11 cellular contexts compared by ENCODE assay signal in genomic region chr10:58820862-58821559, GRCh38.
DNase-seq lines count a peak whose midpoint lies in the region; ATAC-seq and TF ChIP-seq lines count a peak whose summit lies in the region.
"Had no signal": no experiment of that assay in that cellular context is flagged by ENCODE, and none has a peak within 500 bp of the region (broad histone marks: within the 10 kb centered on the region; RNA-seq: fewer than 3 reads in every experiment).

No MANE protein-coding gene starts in this region.

- 52 to 53% methylated on average over 6 of the region's 6 CpGs for WGBS in aorta, 2 donors

- intact Hi-C loops in Right ventricle myocardium superior (cut with DNase I) (no loop called here), aorta (cut with DNase I) (no loop called here)

- H3K27ac ChIP-seq in right atrium auricular region (peak overlapping the region in 1 of 2 donors; percentile 15), aorta (ENCODE audit: low read depth in 1 of 2, low read length in 2 of 2) (no peak overlapping the region)
- H3K27ac ChIP-seq: KMS-11 had no signal

- H3K4me3 ChIP-seq in right atrium auricular region (no peak overlapping the region), aorta (ENCODE audit: low read length in 2 of 2) (no peak overlapping the region)
- H3K4me3 ChIP-seq: tibial artery had no signal

- no peaks in the 10 kb centered on the region for H3K36me3 ChIP-seq in right atrium auricular region
- H3K36me3 ChIP-seq in aorta (ENCODE audit: control insufficient read depth in 1 of 2, insufficient read depth in 2 of 2, low read length in 1 of 2), result peaks cover 0 to 5% of the 10 kb centered on the region in 2 donors
- H3K36me3 ChIP-seq: tibial artery had no signal

- H3K4me1 ChIP-seq in right atrium auricular region (peaks cover 0 to 13% of the 10 kb centered on the region in 2 donors), aorta (ENCODE audit: control insufficient read depth in 1 of 2, insufficient read depth in 2 of 2, low read length in 2 of 2) (no peaks in the 10 kb centered on the region)

- ATAC-seq in Right ventricle myocardium superior (ENCODE audit: poor library complexity) (peak; percentile 44), aorta (ENCODE audit: low FRiP score) (peak; percentile 37), GM18867 (IDR thresholded peaks at IDR 0.05; ENCODE audit: unreplicated experiment) (no peak)
- ATAC-seq: Panc1 had no signal

- H3K27me3 ChIP-seq in right atrium auricular region, result no peaks in the 10 kb centered on the region
- H3K27me3 ChIP-seq in aorta (ENCODE audit: control insufficient read depth in 1 of 2, insufficient read depth in 2 of 2, low read length in 1 of 2), result no peaks in the 10 kb centered on the region
- H3K27me3 ChIP-seq: tibial artery had no signal

- H3K9me3 ChIP-seq in right atrium auricular region, result no peaks in the 10 kb centered on the region
- H3K9me3 ChIP-seq in aorta (ENCODE audit: control insufficient read depth, low read length), result no peaks in the 10 kb centered on the region
- H3K9me3 ChIP-seq: tibial artery had no signal

- DNase-seq in Right ventricle myocardium superior, result no peak
- DNase-seq in right atrium auricular region (ENCODE audit: low spot score), result no peak
- peak; percentile 37 for DNase-seq in amniotic epithelial cell (ENCODE audit: low read depth)
- DNase-seq in glomerular visceral epithelial cell (ENCODE audit: extremely low spot score), result peak; percentile 59
- peak in 1 of 2 donors; percentile 44 for DNase-seq in aorta
- DNase-seq in NCI-H1417 treated with DMSO at 0.1 percent for 48 hours (lab: John Stamatoyannopoulos, UW), result no peak
- no peak for DNase-seq in SKM-1 treated with dmso at 0.1 percent for 144 hours (lab: John Stamatoyannopoulos, UW; ENCODE audit: unreplicated experiment)
- DNase-seq: tibial artery had no signal

- no peak for TF ChIP-seq CTCF in right atrium auricular region (IDR thresholded peaks at IDR 0.05)

Comparison
In these comparisons a context has a peak if more than half of its experiments do, and no peak if none do; other contexts are left out.
1. DNase-seq: peak in amniotic epithelial cell (single experiment) and glomerular visceral epithelial cell (single experiment); none in Right ventricle myocardium superior (single experiment), right atrium auricular region (single experiment), NCI-H1417 treated with DMSO at 0.1 percent for 48 hours (single experiment) and SKM-1 treated with dmso at 0.1 percent for 144 hours (single experiment).